Comparison of ENCODE assay signal across 18 cellular contexts in genomic region chr17:77130521-77130920, GRCh38. TPM values are rescaled to one million over a fixed set of nuclear protein-coding genes. Genes with fewer than 3 reads are reported as not detected.
DNase-seq lines count a peak whose midpoint lies in the region; ATAC-seq and TF ChIP-seq lines count a peak whose summit lies in the region.
"Had no signal": no experiment of that assay in that cellular context is flagged by ENCODE, and none has a peak within 500 bp of the region (broad histone marks: within the 10 kb centered on the region; RNA-seq: fewer than 3 reads in every experiment).

No MANE protein-coding gene starts in this region.

- H2BK15ac ChIP-seq in IMR-90 (ENCODE audit: low read depth, low read length): no peak overlapping the region

- H4K5ac ChIP-seq in IMR-90 (ENCODE audit: low read depth, low read length): no peak overlapping the region

- H2BK20ac ChIP-seq in IMR-90 (ENCODE audit: low read depth, low read length): no peak overlapping the region

- H3K27me3 ChIP-seq in BLaER1 treated with 17β-estradiol and CSF1 and Interleukin-3, amounts not matched to agents 10 nM and 100 nM: no peaks in the 10 kb centered on the region
- H3K27me3 ChIP-seq in IMR-90 (ENCODE audit: control insufficient read depth, insufficient read depth, low read length) (no peaks in the 10 kb centered on the region), gastrocnemius medialis (no peaks in the 10 kb centered on the region), spleen (replicated peaks in 1 of 7) (no peaks in the 10 kb centered on the region)
- H3K27me3 ChIP-seq: BE2C had no signal

- peak overlapping the region; percentile 28; the same call in 1 of the 2 replicates for H2AK5ac ChIP-seq in IMR-90 (ENCODE audit: low read depth, low read length)

- H3K56ac ChIP-seq in IMR-90 (ENCODE audit: extremely low read depth, insufficient read depth, low read length): no peak overlapping the region

- intact Hi-C loops in IMR-90 (cut with micrococcal nuclease): no loop called here
- intact Hi-C loops in gastrocnemius medialis (cut with DNase I; ENCODE audit: low total_unique reads): no loop called here
- intact Hi-C loops in spleen (cut with DNase I; ENCODE audit: low total_unique reads): no loop called here

- no peaks in the 10 kb centered on the region for H3K9me3 Mint-ChIP-seq in immature natural killer cell
- H3K9me3 Mint-ChIP-seq: HFFc6 had no signal

- in situ Hi-C loops in IMR-90 (cut with MboI; ENCODE audit: low sequenced_read_pairs): no loop called here
- in situ Hi-C loops in gastrocnemius medialis (cut with MboI; ENCODE audit: low sequenced_read_pairs in 4 of 4): no loop called here

- H3K4ac ChIP-seq in IMR-90 (ENCODE audit: low read depth, low read length): no peak overlapping the region

- H2AFZ ChIP-seq in IMR-90 (replicated peaks; ENCODE audit: low read length, poor library complexity): no peak overlapping the region

- no peak overlapping the region for H3K4me3 ChIP-seq in BLaER1 treated with 17β-estradiol and CSF1 and Interleukin-3, amounts not matched to agents 10 nM and 100 nM
- no peak overlapping the region for H3K4me3 ChIP-seq in IMR-90 (ENCODE audit: insufficient read depth, low read depth, low read length)
- H3K4me3 ChIP-seq in gastrocnemius medialis: peak overlapping the region in 3 of 4 donors; percentile 28 to 48 (median 33)
- H3K4me3 ChIP-seq in spleen: no peak overlapping the region

- peak overlapping the region in 4 of 6 donors; percentile 55 to 94 (median 76) for H3K27ac Mint-ChIP-seq in immature natural killer cell

- H4K8ac ChIP-seq in IMR-90 (ENCODE audit: low read depth in 2 of 2, low read length in 2 of 2): no peak overlapping the region; a peak in 1 of 4 replicates

- POLR2A ChIA-PET in IMR-90 (lab: Charles Lee; ENCODE audit: unreplicated experiment): no interaction called here

- peaks cover 4 to 19% (median 9%) of the 10 kb centered on the region in 3 donors for H3K27me3 Mint-ChIP-seq in immature natural killer cell (ENCODE audit: low read depth in 3 of 3)

- ATAC-seq in IMR-90 (ENCODE audit: low read depth) (no peak), gastrocnemius medialis (no peak)

- dilution Hi-C loops in IMR-90 (cut with HindIII; ENCODE audit: low sequenced_read_pairs, unreplicated experiment): no loop called here

- WGBS in IMR-90 (ENCODE audit: extremely low coverage in 2 of 2, insufficient read length in 1 of 2), 2 experiments: 89% methylated on average over 5 of the region's 9 CpGs; no CpG with 5 or more reads in 1 of the 2 experiments
- 85 to 94% (median 92%) methylated on average over 9 of the region's 9 CpGs for WGBS in spleen, 5 donors

- CTCF ChIA-PET in IMR-90 (lab: Yijun Ruan, JAX): interaction anchor here (0.6 kb wide), 1 partner anchor 149 kb away, joined by 7 read pairs; no protein-coding TSS in a partner anchor

- no peak overlapping the region for H3K4me3 Mint-ChIP-seq in immature natural killer cell
- H3K4me3 Mint-ChIP-seq: HFFc6 had no signal

- H3K9me3 ChIP-seq in BLaER1 treated with 17β-estradiol and CSF1 and Interleukin-3, amounts not matched to agents 10 nM and 100 nM (replicated peaks in 1 of 11): peaks cover 0 to 1% (median 0%) of the 10 kb centered on the region in 11 experiments; a peak in 1 of 22 replicates
- H3K9me3 ChIP-seq in IMR-90 (ENCODE audit: control insufficient read depth, insufficient read depth, low read length): no peaks in the 10 kb centered on the region
- H3K9me3 ChIP-seq in gastrocnemius medialis: no peaks in the 10 kb centered on the region
- no peaks in the 10 kb centered on the region for H3K9me3 ChIP-seq in spleen
- H3K9me3 ChIP-seq: BE2C had no signal

- H3K9ac ChIP-seq in BLaER1 treated with 17β-estradiol and CSF1 and Interleukin-3, amounts not matched to agents 10 nM and 100 nM: no peak overlapping the region
- H3K9ac ChIP-seq in IMR-90 (ENCODE audit: low read depth, low read length): no peak overlapping the region

- H3K36me3 Mint-ChIP-seq in immature natural killer cell: peaks cover 0 to 3% (median 0%) of the 10 kb centered on the region in 3 donors

- no peak overlapping the region for H3K27ac ChIP-seq in BLaER1 treated with 17β-estradiol and CSF1 and Interleukin-3, amounts not matched to agents 10 nM and 100 nM
- no peak overlapping the region for H3K27ac ChIP-seq in IMR-90 (ENCODE audit: insufficient read depth, low read length)
- H3K27ac ChIP-seq in gastrocnemius medialis: peak overlapping the region; percentile 80 to 92 (median 86)
- H3K27ac ChIP-seq in spleen: peak overlapping the region in 2 of 8 donors; percentile 86 to 90
- H3K27ac ChIP-seq: HL-60 had no signal

- no peak for TF ChIP-seq RAD21 in IMR-90 (IDR thresholded peaks at IDR 0.05; ENCODE audit: low read length)

- peaks cover 20 to 27% of the 10 kb centered on the region in 2 donors for H3K4me1 Mint-ChIP-seq in immature natural killer cell

- peaks cover 21% of the 10 kb centered on the region for H3K9me1 ChIP-seq in IMR-90 (ENCODE audit: insufficient read depth, low read length)

- TF ChIP-seq CTCF in IMR-90 (conservative IDR thresholded peaks at IDR 0.05; ENCODE audit: low read depth, low read length): no peak
- no peak for TF ChIP-seq CTCF in gastrocnemius medialis (IDR thresholded peaks at IDR 0.05 in 4 of 5, conservative IDR thresholded peaks at IDR 0.05 in 1 of 5)
- TF ChIP-seq CTCF in spleen (IDR thresholded peaks at IDR 0.05 in 8 of 11, conservative IDR thresholded peaks at IDR 0.05 in 3 of 11): no peak

- TF ChIP-seq POLR2A in IMR-90 (IDR thresholded peaks at IDR 0.05; ENCODE audit: low read depth, low read length): no peak
- TF ChIP-seq POLR2A in gastrocnemius medialis (IDR thresholded peaks at IDR 0.05): no peak
- TF ChIP-seq POLR2A in spleen (IDR thresholded peaks at IDR 0.05): no peak
- no peak for TF ChIP-seq POLR2A in erythroblast (IDR thresholded peaks at IDR 0.05; ENCODE audit: low read length)

- DNase-seq in IMR-90 (no peak), immature natural killer cell (no peak), gastrocnemius medialis (no peak), spleen (no peak), HuH-7.5 (ENCODE audit: low spot score) (no peak), erythroblast (lab: John Stamatoyannopoulos, UW) (no peak)
- DNase-seq: BE2C; DMS 273 treated with DMSO at 0.1 percent for 48 hours; HFFc6; KG1; NCI-H1092; NCI-H1694; NCI-H2107; NCI-H226; NCI-H69; NK-92 treated with Interleukin-12 subunit alpha and Interleukin-12 subunit beta, amount 100 ng/mL, for 24 hours had no signal

- no peaks in the 10 kb centered on the region for H4K20me1 ChIP-seq in BLaER1 treated with 17β-estradiol and CSF1 and Interleukin-3, amounts not matched to agents 10 nM and 100 nM
- no peaks in the 10 kb centered on the region for H4K20me1 ChIP-seq in IMR-90 (ENCODE audit: insufficient read depth, low read length)

- H3K14ac ChIP-seq in IMR-90 (replicated peaks; ENCODE audit: low read depth, low read length): no peak overlapping the region

- 0 out of 2 replicates have a peak overlapping the region, but pooled peaks have one; percentile 7 for H2BK120ac ChIP-seq in IMR-90 (ENCODE audit: low read depth, low read length)

- no peak overlapping the region for H2BK5ac ChIP-seq in IMR-90 (ENCODE audit: low read depth, low read length, poor library complexity, severe bottlenecking)

- no peak overlapping the region for H2AK9ac ChIP-seq in IMR-90 (replicated peaks; ENCODE audit: low read depth, low read length, poor library complexity)

- H3K4me2 ChIP-seq in BLaER1 treated with 17β-estradiol and CSF1 and Interleukin-3, amounts not matched to agents 10 nM and 100 nM: peak overlapping the region in 7 of 11 experiments; percentile 45 to 94 (median 76); a peak in 8 of 22 replicates
- H3K4me2 ChIP-seq in IMR-90 (ENCODE audit: low read depth, low read length): no peak overlapping the region

- H3K18ac ChIP-seq in IMR-90 (ENCODE audit: low read depth, low read length): no peak overlapping the region

- H3K23ac ChIP-seq in IMR-90 (ENCODE audit: low read depth, low read length): no peak overlapping the region

- no peaks in the 10 kb centered on the region for H3K36me3 ChIP-seq in BLaER1 treated with 17β-estradiol and CSF1 and Interleukin-3, amounts not matched to agents 10 nM and 100 nM
- H3K36me3 ChIP-seq in IMR-90 (ENCODE audit: control insufficient read depth, insufficient read depth, low read length) (no peaks in the 10 kb centered on the region), gastrocnemius medialis (no peaks in the 10 kb centered on the region), spleen (no peaks in the 10 kb centered on the region)
- H3K36me3 ChIP-seq: BE2C had no signal

- H3K4me1 ChIP-seq in BLaER1 treated with 17β-estradiol and CSF1 and Interleukin-3, amounts not matched to agents 10 nM and 100 nM: peaks cover 46 to 68% (median 51%) of the 10 kb centered on the region in 10 experiments
- H3K4me1 ChIP-seq in IMR-90 (ENCODE audit: control insufficient read depth, insufficient read depth, low read length): peaks cover 18% of the 10 kb centered on the region
- H3K4me1 ChIP-seq in gastrocnemius medialis: peaks cover 37 to 64% of the 10 kb centered on the region in 2 donors
- H3K4me1 ChIP-seq in spleen: peaks cover 0 to 71% (median 31%) of the 10 kb centered on the region in 6 donors

- BruUV-seq in IMR-90 (replicated peaks; lab: Mats Ljungman, UMichigan): no TSS peak

- peaks cover 0 to 16% of the 10 kb centered on the region in 2 experiments; a peak in 3 of 4 replicates for H3K79me1 ChIP-seq in IMR-90 (ENCODE audit: low read depth in 1 of 2, low read length in 2 of 2)

- H4K91ac ChIP-seq in IMR-90 (ENCODE audit: insufficient read depth, low read depth, low read length): no peak overlapping the region

TF ChIP-seq in IMR-90, 13 proteins besides CTCF, POLR2A, EP300 and RAD21 (continues in another document):
- TF ChIP-seq BHLHE40 (IDR thresholded peaks at IDR 0.05; ENCODE audit: low read depth, low read length) (no peak), MAFK (IDR thresholded peaks at IDR 0.05; ENCODE audit: low read depth, low read length) (no peak), RFX5 (IDR thresholded peaks at IDR 0.05; ENCODE audit: low read depth, low read length) (no peak), CHD1 (IDR thresholded peaks at IDR 0.05; ENCODE audit: low read depth, low read length) (no peak)
- TF ChIP-seq, protein P1, sequence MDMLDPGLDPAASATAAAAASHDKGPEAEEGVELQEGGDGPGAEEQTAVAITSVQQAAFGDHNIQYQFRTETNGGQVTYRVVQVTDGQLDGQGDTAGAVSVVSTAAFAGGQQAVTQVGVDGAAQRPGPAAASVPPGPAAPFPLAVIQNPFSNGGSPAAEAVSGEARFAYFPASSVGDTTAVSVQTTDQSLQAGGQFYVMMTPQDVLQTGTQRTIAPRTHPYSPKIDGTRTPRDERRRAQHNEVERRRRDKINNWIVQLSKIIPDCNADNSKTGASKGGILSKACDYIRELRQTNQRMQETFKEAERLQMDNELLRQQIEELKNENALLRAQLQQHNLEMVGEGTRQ (IDR thresholded peaks at IDR 0.05; ENCODE audit: low read depth, low read length): no peak

RNA-seq across cellular contexts. Expression of gene SEC14L1, which starts 10.2 kb away (rescaled TPM):
- total RNA-seq in IMR-90 (2012; rRNA removed) (24.9 and 27.8 TPM in 2 replicates), gastrocnemius medialis (10 to 100 TPM; 55.0 to 94.1 (median 73.7) TPM), spleen (100 to 1,000 TPM; 152 to 202 (median 182) TPM)
- polyA plus RNA-seq in IMR-90 (2012; rRNA removed) (32.5 and 35.8 TPM in 2 replicates), immature natural killer cell (10 to 100 TPM; 14.8 to 25.6 (median 19.4) TPM), spleen (10 to 100 TPM; 14.5 to 37.6 (median 18.0) TPM)
- polyA plus RNA-seq in IMR-90 (2012; cell fraction: cytosol; rRNA removed): 19.2 and 30.0 TPM in 2 replicates
- polyA plus RNA-seq in IMR-90 (2012; cell fraction: nucleus; rRNA removed; ENCODE audit: low replicate concordance): 40.3 and 52.3 TPM in 2 replicates

Comparison
In these comparisons a context has a peak if more than half of its experiments do, and no peak if none do; other contexts are left out.
1. H3K27ac ChIP-seq: peak in gastrocnemius medialis (4 of 4); none in BLaER1 treated with 17β-estradiol and CSF1 and Interleukin-3, amounts not matched to agents 10 nM and 100 nM (0 of 11) and IMR-90 (single experiment).
2. H3K4me3 ChIP-seq: peak in gastrocnemius medialis (3 of 4); none in BLaER1 treated with 17β-estradiol and CSF1 and Interleukin-3, amounts not matched to agents 10 nM and 100 nM (0 of 10), IMR-90 (single experiment) and spleen (0 of 8).